Comparison of ENCODE assay signal across 17 cellular contexts in the genomic region with DNA sequence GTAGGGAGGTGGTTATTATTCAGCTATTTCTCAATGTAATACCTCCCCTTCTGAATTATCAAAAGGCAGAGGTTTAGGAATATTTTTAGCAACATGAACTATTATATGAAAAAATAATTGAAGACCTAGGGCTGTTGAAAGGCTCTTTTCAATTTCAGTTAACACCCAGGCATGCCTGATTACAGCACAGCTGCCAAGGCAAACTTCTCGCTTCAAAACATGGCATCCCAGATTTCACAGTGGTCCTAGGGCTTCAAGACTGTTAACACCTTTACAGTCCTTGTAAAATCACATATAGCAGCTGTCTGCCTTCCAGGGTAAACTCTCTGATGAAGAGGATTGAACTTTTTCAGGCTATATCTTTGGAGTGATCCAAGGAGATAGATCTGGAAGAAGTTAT. TPM values are rescaled to one million over a fixed set of nuclear protein-coding genes. Genes with fewer than 3 reads are reported as not detected.
DNase-seq lines count a peak whose midpoint lies in the region; TF ChIP-seq lines count a peak whose summit lies in the region.
"Had no signal": no experiment of that assay in that cellular context is flagged by ENCODE, and none has a peak within 500 bp of the region (broad histone marks: within the 10 kb centered on the region; RNA-seq: fewer than 3 reads in every experiment).

No MANE protein-coding gene starts in this region.

- peak overlapping the region; percentile 88 for H3K27ac Mint-ChIP-seq in activated T-cell treated with anti-CD3 and anti-CD28 coated beads, Interleukin-2, amount 50 U/mL, for 24 hours
- peak overlapping the region; percentile 69 for H3K27ac Mint-ChIP-seq in activated CD4-positive, alpha-beta memory T cell treated with anti-CD3 and anti-CD28 coated beads, Interleukin-2, amount 10 ng/mL, durations not matched to agents 7 days and 5 days

- POLR2A ChIA-PET in activated CD4-positive, alpha-beta memory T cell treated with anti-CD3 and anti-CD28 coated beads, Interleukin-2, amount 10 ng/mL, durations not matched to agents 7 days and 5 days (lab: Charles Lee), result interaction anchor here (1.0 to 26.2 kb wide), 6 partner anchors 9 to 184 kb away, joined by 3 to 593 read pairs (median 4); a partner anchor contains a TSS
- POLR2A ChIA-PET in PC-9 (lab: Charles Lee; ENCODE audit: unreplicated experiment), result no interaction called here

- H3K9ac ChIP-seq in Loucy (ENCODE audit: low read depth, low read length, poor library complexity, severe bottlenecking), result no peak overlapping the region

- H2AFZ ChIP-seq in Loucy (ENCODE audit: low read length) (peak overlapping the region; percentile 23; the same call in 1 of the 2 replicates), hepatocyte (no peak overlapping the region), PC-9 (no peak overlapping the region)

- H4K20me1 ChIP-seq in Loucy (ENCODE audit: insufficient read depth, low read length, poor library complexity, severe bottlenecking), result no peaks in the 10 kb centered on the region
- H4K20me1 ChIP-seq in hepatocyte (ENCODE audit: insufficient read depth, poor library complexity, severe bottlenecking), result no peaks in the 10 kb centered on the region
- no peaks in the 10 kb centered on the region for H4K20me1 ChIP-seq in PC-9 (ENCODE audit: insufficient read depth)

- no peak overlapping the region for H3K4me3 ChIP-seq in Loucy (ENCODE audit: low read length, poor library complexity, severe bottlenecking)
- no peak overlapping the region for H3K4me3 ChIP-seq in hepatocyte
- no peak overlapping the region for H3K4me3 ChIP-seq in PC-9

- H3K79me2 ChIP-seq in Loucy (ENCODE audit: insufficient read depth, low read length) (no peaks in the 10 kb centered on the region), hepatocyte (no peaks in the 10 kb centered on the region), PC-9 (ENCODE audit: low read depth) (no peaks in the 10 kb centered on the region)

- H3K4me1 ChIP-seq in Loucy (ENCODE audit: insufficient read depth, low read length, poor library complexity, severe bottlenecking), result no peaks in the 10 kb centered on the region
- no peaks in the 10 kb centered on the region for H3K4me1 ChIP-seq in hepatocyte (ENCODE audit: insufficient read depth)
- no peaks in the 10 kb centered on the region for H3K4me1 ChIP-seq in PC-9 (replicated peaks; ENCODE audit: insufficient read depth)

- H3K27me3 ChIP-seq in Loucy (ENCODE audit: insufficient read depth, low read length, poor library complexity, severe bottlenecking), result no peaks in the 10 kb centered on the region
- H3K27me3 ChIP-seq in hepatocyte, result no peaks in the 10 kb centered on the region
- no peaks in the 10 kb centered on the region for H3K27me3 ChIP-seq in PC-9 (ENCODE audit: insufficient read depth, low read depth)

- H3K27ac ChIP-seq in hepatocyte (peak overlapping the region; percentile 40), PC-9 (no peak overlapping the region)

- intact Hi-C loops in PC-9 (cut with micrococcal nuclease; ENCODE audit: unreplicated experiment), result no loop called here

- WGBS in hepatocyte (ENCODE audit: low lambda C conversion rate, missing lambda C conversion rate), result 85% methylated on average over 1 of the region's 1 CpG

- H3K9me3 ChIP-seq in Loucy (ENCODE audit: insufficient read depth, low read depth, low read length), result no peaks in the 10 kb centered on the region
- no peaks in the 10 kb centered on the region for H3K9me3 ChIP-seq in hepatocyte (ENCODE audit: low read depth)
- no peaks in the 10 kb centered on the region for H3K9me3 ChIP-seq in PC-9 (ENCODE audit: insufficient read depth, low read depth)

- BruUV-seq in PC-9 (replicated peaks; lab: Mats Ljungman, UMichigan), result no TSS peak

- peak overlapping the region; percentile 24 for H3K4me3 Mint-ChIP-seq in activated T-cell treated with anti-CD3 and anti-CD28 coated beads, Interleukin-2, amount 50 U/mL, for 24 hours
- no peak overlapping the region for H3K4me3 Mint-ChIP-seq in activated CD4-positive, alpha-beta memory T cell treated with anti-CD3 and anti-CD28 coated beads, Interleukin-2, amount 10 ng/mL, durations not matched to agents 7 days and 5 days

- H3K36me3 ChIP-seq in Loucy (ENCODE audit: insufficient read depth, low read length) (no peaks in the 10 kb centered on the region), hepatocyte (replicated peaks; ENCODE audit: insufficient read depth, low read depth) (no peaks in the 10 kb centered on the region), PC-9 (ENCODE audit: low read depth) (no peaks in the 10 kb centered on the region)

- H3K4me2 ChIP-seq in Loucy (ENCODE audit: low read depth, low read length, poor library complexity, severe bottlenecking), result no peak overlapping the region
- H3K4me2 ChIP-seq in hepatocyte, result no peak overlapping the region
- no peak overlapping the region for H3K4me2 ChIP-seq in PC-9

- DNase-seq in activated T-cell treated with anti-CD3 and anti-CD28 coated beads, Interleukin-2, amount 50 U/mL, for 24 hours, result no peak
- DNase-seq in activated T-cell treated with anti-CD3 and anti-CD28 coated beads, Interleukin-2, amount 50 U/mL, for 48 hours, result no peak
- DNase-seq in activated CD4-positive, alpha-beta memory T cell treated with anti-CD3 and anti-CD28 coated beads, Interleukin-2, amount 10 ng/mL, durations not matched to agents 7 days and 5 days, result no peak
- no peak for DNase-seq in hepatocyte (ENCODE audit: low spot score)
- no peak for DNase-seq in PC-9
- DNase-seq in NCI-H1930 (lab: John Stamatoyannopoulos, UW), result no peak
- DNase-seq: ACHN, KG1, NCI-H1048, NCI-H1436 treated with DMSO at 0.1 percent for 48 hours, NCI-H2081 treated with DMSO at 0.1 percent for 48 hours, NCI-H2227 treated with DMSO at 0.1 percent for 48 hours, NCI-H524, Right ventricle myocardium superior had no signal

- peaks cover 10% of the 10 kb centered on the region for H3K9me3 Mint-ChIP-seq in activated T-cell treated with anti-CD3 and anti-CD28 coated beads, Interleukin-2, amount 50 U/mL, for 24 hours
- H3K9me3 Mint-ChIP-seq in activated CD4-positive, alpha-beta memory T cell treated with anti-CD3 and anti-CD28 coated beads, Interleukin-2, amount 10 ng/mL, durations not matched to agents 7 days and 5 days, result peaks cover 5% of the 10 kb centered on the region

- H3K9me2 ChIP-seq in Loucy (replicated peaks; ENCODE audit: low read depth, low read length) (no peaks in the 10 kb centered on the region), hepatocyte (replicated peaks; ENCODE audit: insufficient read depth) (no peaks in the 10 kb centered on the region), PC-9 (ENCODE audit: insufficient read depth) (no peaks in the 10 kb centered on the region)

- H3K4me1 Mint-ChIP-seq in activated T-cell treated with anti-CD3 and anti-CD28 coated beads, Interleukin-2, amount 50 U/mL, for 24 hours (ENCODE audit: low read depth), result peaks cover 90% of the 10 kb centered on the region
- peaks cover 85% of the 10 kb centered on the region for H3K4me1 Mint-ChIP-seq in activated CD4-positive, alpha-beta memory T cell treated with anti-CD3 and anti-CD28 coated beads, Interleukin-2, amount 10 ng/mL, durations not matched to agents 7 days and 5 days

- H3F3A ChIP-seq in Loucy (ENCODE audit: low read depth) (no peaks in the 10 kb centered on the region), PC-9 (ENCODE audit: insufficient read depth, low read depth) (no peaks in the 10 kb centered on the region)

- CTCF ChIA-PET in activated CD4-positive, alpha-beta memory T cell treated with anti-CD3 and anti-CD28 coated beads, Interleukin-2, amount 10 ng/mL, durations not matched to agents 7 days and 5 days (lab: Charles Lee), result interaction anchor here (1.8 to 2.3 kb wide), 2 partner anchors 17 to 19 kb away, joined by 4 to 10 read pairs; no protein-coding TSS in a partner anchor
- CTCF ChIA-PET in PC-9 (lab: Charles Lee), result no interaction called here

- H3K36me3 Mint-ChIP-seq in activated T-cell treated with anti-CD3 and anti-CD28 coated beads, Interleukin-2, amount 50 U/mL, for 24 hours (ENCODE audit: low read depth), result no peaks in the 10 kb centered on the region
- H3K36me3 Mint-ChIP-seq in activated CD4-positive, alpha-beta memory T cell treated with anti-CD3 and anti-CD28 coated beads, Interleukin-2, amount 10 ng/mL, durations not matched to agents 7 days and 5 days (ENCODE audit: low read depth), result peaks cover 3% of the 10 kb centered on the region

- TF ChIP-seq CTCF in Loucy (conservative IDR thresholded peaks at IDR 0.05; ENCODE audit: low read length) (no peak), hepatocyte (IDR thresholded peaks at IDR 0.05; ENCODE audit: poor library complexity) (no peak), PC-9 (conservative IDR thresholded peaks at IDR 0.05) (no peak)

- no peaks in the 10 kb centered on the region for H3K27me3 Mint-ChIP-seq in activated T-cell treated with anti-CD3 and anti-CD28 coated beads, Interleukin-2, amount 50 U/mL, for 24 hours
- no peaks in the 10 kb centered on the region for H3K27me3 Mint-ChIP-seq in activated CD4-positive, alpha-beta memory T cell treated with anti-CD3 and anti-CD28 coated beads, Interleukin-2, amount 10 ng/mL, durations not matched to agents 7 days and 5 days

RNA-seq across cellular contexts. Expression of a gene that starts 23.2 kb away (rescaled TPM):
- total RNA-seq in activated CD4-positive, alpha-beta memory T cell treated with anti-CD3 and anti-CD28 coated beads, Interleukin-2, amount 10 ng/mL, durations not matched to agents 7 days and 5 days, result 100 to 1,000 TPM in 1 of 2 experiments, 10 to 100 TPM in 1; 98.1 to 101 TPM
- total RNA-seq in hepatocyte (not detected in 2 replicates), PC-9 (2021) (not detected in 2 replicates)
- not detected in 2 replicates for polyA plus RNA-seq in hepatocyte
- total RNA-seq: HepG2, MCF 10A had no signal

RNA-seq across cellular contexts. Expression of a gene that starts 45.8 kb away (rescaled TPM):
- total RNA-seq in activated CD4-positive, alpha-beta memory T cell treated with anti-CD3 and anti-CD28 coated beads, Interleukin-2, amount 10 ng/mL, durations not matched to agents 7 days and 5 days, result 10 to 100 TPM; 61.8 to 63.0 TPM
- 0.08 and 0.10 TPM in 2 replicates for total RNA-seq in hepatocyte
- not detected in 2 replicates for polyA plus RNA-seq in hepatocyte
- total RNA-seq in PC-9 (2021), result not detected in 2 replicates
- total RNA-seq: HepG2, MCF 10A, Right ventricle myocardium superior had no signal
- polyA plus RNA-seq: HepG2 had no signal

Comparison
In these comparisons a context has a peak if more than half of its experiments do, and no peak if none do; other contexts are left out.
1. RNA of a gene that starts 23.2 kb away (total RNA-seq): 98.1 to 101 TPM in activated CD4-positive, alpha-beta memory T cell treated with anti-CD3 and anti-CD28 coated beads, Interleukin-2, amount 10 ng/mL, durations not matched to agents 7 days and 5 days; not detected in hepatocyte and not detected in PC-9; every median in the first group is over 10 times any median in the second.
2. RNA of a gene that starts 45.8 kb away (total RNA-seq): 61.8 to 63.0 TPM in activated CD4-positive, alpha-beta memory T cell treated with anti-CD3 and anti-CD28 coated beads, Interleukin-2, amount 10 ng/mL, durations not matched to agents 7 days and 5 days; 0.08 to 0.10 TPM in hepatocyte and not detected in PC-9; every median in the first group is over 10 times any median in the second.